In the genomic region with DNA sequence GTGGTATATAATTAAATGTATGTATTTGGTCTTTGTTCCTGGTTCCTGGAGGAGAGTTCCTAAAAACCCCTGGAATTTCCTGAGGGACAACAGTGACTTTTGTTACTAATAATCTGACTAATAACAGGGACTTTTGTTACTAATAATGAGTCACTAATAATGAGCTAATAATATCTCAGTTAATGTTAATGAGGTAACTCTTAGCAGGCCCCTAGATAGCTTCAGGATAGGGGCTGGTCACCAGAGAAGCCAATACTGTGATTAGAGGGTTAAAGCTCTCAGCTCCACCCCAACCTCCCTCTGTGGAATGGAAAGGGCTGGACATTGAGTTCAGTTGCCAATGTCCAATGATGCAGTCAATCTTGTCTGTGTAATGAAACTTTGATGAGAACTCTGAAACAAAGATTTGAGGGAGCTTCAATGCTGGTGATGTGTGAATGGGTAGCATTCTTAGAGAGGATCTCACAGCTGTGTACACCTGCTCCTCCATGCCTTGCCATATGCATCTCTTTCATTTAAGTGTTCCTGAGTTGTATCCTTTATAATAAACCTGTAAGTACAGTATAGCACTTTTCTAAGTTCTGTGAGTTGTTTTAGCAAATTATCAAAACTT, we compare ENCODE assay signal across 13 cellular contexts.
DNase-seq lines count a peak whose midpoint lies in the region; ATAC-seq lines count a peak whose summit lies in the region.
"Had no signal": no experiment of that assay in that cellular context is flagged by ENCODE, and none has a peak within 500 bp of the region (broad histone marks: within the 10 kb centered on the region; RNA-seq: fewer than 3 reads in every experiment).

No MANE protein-coding gene starts in this region.

- peak in 2 of 3 experiments; percentile 18 to 50 for DNase-seq in NCI-H1417 (lab: John Stamatoyannopoulos, UW)
- DNase-seq in NCI-H1417 treated with DMSO at 0.1 percent for 48 hours (lab: John Stamatoyannopoulos, UW) = no peak
- no peak for DNase-seq in NOMO-1 treated with dmso at 0.1 percent for 144 hours (lab: John Stamatoyannopoulos, UW; ENCODE audit: unreplicated experiment)
- no peak for DNase-seq in mesenteric fat pad (ENCODE audit: low spot score)
- no peak for DNase-seq in stimulated activated CD4-positive, alpha-beta T cell treated with anti-CD3 and anti-CD28 coated beads, Interleukin-2, amount 100 ng/mL, for 24 hours
- DNase-seq in hepatic stellate cell (ENCODE audit: low spot score) = no peak
- DNase-seq: NCI-H1436, NCI-H2029 treated with DMSO at 0.1 percent for 48 hours, NCI-H510A treated with DMSO at 0.1 percent for 48 hours, SIG-M5 had no signal

- ATAC-seq in HG02623 (IDR thresholded peaks at IDR 0.05; ENCODE audit: unreplicated experiment) (peak; percentile 61), HG03521 (IDR thresholded peaks at IDR 0.05; ENCODE audit: unreplicated experiment) (peak; percentile 49)
- ATAC-seq: HCT116 had no signal

Comparison
In these comparisons a context has a peak if more than half of its experiments do, and no peak if none do; other contexts are left out.
1. DNase-seq: peak in NCI-H1417 (2 of 3); none in NCI-H1417 treated with DMSO at 0.1 percent for 48 hours (single experiment), NOMO-1 treated with dmso at 0.1 percent for 144 hours (single experiment), mesenteric fat pad (single experiment), stimulated activated CD4-positive, alpha-beta T cell treated with anti-CD3 and anti-CD28 coated beads, Interleukin-2, amount 100 ng/mL, for 24 hours (0 of 2) and hepatic stellate cell (single experiment).